ENCODE assay signal across 34 cellular contexts in genomic region chr11:76355172-76355571, GRCh38.
"Had no signal": no experiment of that assay in that cellular context is flagged by ENCODE, and none has a peak within 500 bp of the region (broad histone marks: within the 10 kb centered on the region; RNA-seq: fewer than 3 reads in every experiment).

No MANE protein-coding gene starts in this region.

- H3K27me3 ChIP-seq: body of pancreas, brain microvascular endothelial cell, breast epithelium had no signal

- H3K27ac ChIP-seq: body of pancreas, brain microvascular endothelial cell, breast epithelium, WERI-Rb-1 had no signal

- ATAC-seq: activated CD4-positive, alpha-beta T cell treated with anti-CD3 and anti-CD28 coated beads for 36 hours; activated CD4-positive, CD25-positive, alpha-beta regulatory T cell treated with anti-CD3 and anti-CD28 coated beads, Interleukin-2, amount 50 U/mL, for 24 hours; activated CD8-positive, alpha-beta memory T cell treated with anti-CD3 and anti-CD28 coated beads, Interleukin-2, amount 10 ng/mL, durations not matched to agents 7 days and 5 days; activated CD8-positive, alpha-beta T cell treated with anti-CD3 and anti-CD28 coated beads, Interleukin-2, amount 10 ng/mL, durations not matched to agents 7 days and 5 days; activated naive CD8-positive, alpha-beta T cell treated with anti-CD3 and anti-CD28 coated beads, Interleukin-2, amount 50 U/mL, for 24 hours; body of pancreas; WTC11 had no signal

- FAIRE-seq: astrocyte, TTC549 had no signal

- H3K4me1 ChIP-seq: body of pancreas, breast epithelium had no signal

- H3K4me3 ChIP-seq: body of pancreas, breast epithelium had no signal

- H3K9me3 ChIP-seq: body of pancreas, breast epithelium had no signal

- H3K36me3 ChIP-seq: breast epithelium had no signal

- DNase-seq: activated CD4-positive, alpha-beta memory T cell treated with anti-CD3 and anti-CD28 coated beads, Interleukin-2, amount 10 ng/mL, durations not matched to agents 7 days and 5 days; activated CD4-positive, alpha-beta T cell treated with anti-CD3 and anti-CD28 coated beads for 1 hour; activated CD4-positive, alpha-beta T cell treated with anti-CD3 and anti-CD28 coated beads for 36 hours; activated CD4-positive, alpha-beta T cell treated with anti-CD3 and anti-CD28 coated beads for 48 hours; activated CD4-positive, alpha-beta T cell treated with anti-CD3 and anti-CD28 coated beads, Interleukin-2, amount 10 ng/mL, durations not matched to agents 7 days and 5 days; activated CD4-positive, alpha-beta T cell treated with anti-CD3 and anti-CD28 coated beads, Interleukin-2, amount 50 U/mL, for 48 hours; activated CD4-positive, CD25-positive, alpha-beta regulatory T cell; activated CD8-positive, alpha-beta memory T cell treated with anti-CD3 and anti-CD28 coated beads for 24 hours; activated CD8-positive, alpha-beta memory T cell treated with anti-CD3 and anti-CD28 coated beads, Interleukin-2, amount 10 ng/mL, durations not matched to agents 7 days and 5 days; activated CD8-positive, alpha-beta memory T cell treated with anti-CD3 and anti-CD28 coated beads, Interleukin-2, amount 50 U/mL, for 48 hours; activated CD8-positive, alpha-beta T cell treated with anti-CD3 and anti-CD28 coated beads, Interleukin-2, amount 10 ng/mL, durations not matched to agents 7 days and 5 days; activated effector memory CD4-positive, alpha-beta T cell treated with Interleukin-2 at 50 U/mL for 16 hours; activated gamma-delta T cell; activated naive CD4-positive, alpha-beta T cell treated with anti-CD3 and anti-CD28 coated beads, Interleukin-2, amount 10 ng/mL, durations not matched to agents 7 days and 5 days; activated naive CD4-positive, alpha-beta T cell treated with Interleukin-2 at 50 U/mL for 16 hours; activated naive CD8-positive, alpha-beta T cell treated with anti-CD3 and anti-CD28 coated beads, Interleukin-2, amount 10 ng/mL, durations not matched to agents 7 days and 5 days; activated naive CD8-positive, alpha-beta T cell treated with anti-CD3 and anti-CD28 coated beads, Interleukin-2, amount 50 U/mL, for 24 hours; activated T-cell treated with anti-CD3 and anti-CD28 coated beads, Interleukin-2, amount 50 U/mL, for 24 hours; activated T-cell treated with anti-CD3 and anti-CD28 coated beads, Interleukin-2, amount 50 U/mL, for 48 hours; amniotic stem cell; aorta; body of pancreas; brain microvascular endothelial cell; central memory CD4-positive, alpha-beta T cell; SW 1271; T-helper 1 cell; T-helper 2 cell; T-helper 9 cell; WERI-Rb-1 had no signal
